Comparison of ENCODE assay signal across 8 cellular contexts in genomic region chr9:131276107-131276888, GRCh38. TPM values are rescaled to one million over a fixed set of nuclear protein-coding genes. Genes with fewer than 3 reads are reported as not detected.
DNase-seq lines count a peak whose midpoint lies in the region; ATAC-seq and TF ChIP-seq lines count a peak whose summit lies in the region.

Gene FAM78A, minus strand, starts transcription at chr9:131276510. Its CDS starts 331 bp downstream, at chr9:131276179.

- H3K4me1 Mint-ChIP-seq in brain: peaks cover 46% of the 10 kb centered on the region
- peaks cover 29% of the 10 kb centered on the region for H3K4me1 Mint-ChIP-seq in stimulated activated naive CD8-positive, alpha-beta T cell treated with anti-CD3 and anti-CD28 coated beads, Interleukin-15, Interleukin-2, amounts not matched to agents 100 ng/mL and 50 ng/mL, for 24 hours (ENCODE audit: low read depth)

- CTCF ChIA-PET in Panc1 (lab: Charles Lee): interaction anchor here (0.6 kb wide), 1 partner anchor 165 kb away, joined by 4 read pairs; no protein-coding TSS in a partner anchor

- ATAC-seq in GM21381 (IDR thresholded peaks at IDR 0.05; ENCODE audit: unreplicated experiment): peak; percentile 11
- peak; percentile 31 for ATAC-seq in Panc1
- no peak for ATAC-seq in HG02970 (IDR thresholded peaks at IDR 0.05; ENCODE audit: low FRiP score, unreplicated experiment)

- no peaks in the 10 kb centered on the region for H3K9me3 ChIP-seq in Panc1 (ENCODE audit: control insufficient read depth, insufficient read depth, low read depth, low read length)

- no peak within 1 kb of the TSS for H3K27ac ChIP-seq in Panc1 (ENCODE audit: low read length)

- H3K4me1 ChIP-seq in Panc1 (ENCODE audit: control insufficient read depth, insufficient read depth, low read length): no peaks in the 10 kb centered on the region

- in situ Hi-C loops in Panc1 (cut with HindIII; ENCODE audit: low pct_unique_long_range_greater_than_20kb, low sequenced_read_pairs): no loop called here

- peak within 1 kb of the TSS in 2 of 5 experiments; percentile 6 to 22 for H3K27ac Mint-ChIP-seq in brain
- H3K27ac Mint-ChIP-seq in stimulated activated naive CD8-positive, alpha-beta T cell treated with anti-CD3 and anti-CD28 coated beads, Interleukin-15, Interleukin-2, amounts not matched to agents 100 ng/mL and 50 ng/mL, for 24 hours: peak within 1 kb of the TSS; percentile 97

- H3K36me3 Mint-ChIP-seq in brain: no peaks in the 10 kb centered on the region
- H3K36me3 Mint-ChIP-seq in stimulated activated naive CD8-positive, alpha-beta T cell treated with anti-CD3 and anti-CD28 coated beads, Interleukin-15, Interleukin-2, amounts not matched to agents 100 ng/mL and 50 ng/mL, for 24 hours (ENCODE audit: low read depth): peaks cover 35% of the 10 kb centered on the region

- intact Hi-C loops in Panc1 (cut with micrococcal nuclease; ENCODE audit: unreplicated experiment): no loop called here

- no peaks in the 10 kb centered on the region for H3K9me3 Mint-ChIP-seq in brain
- no peaks in the 10 kb centered on the region for H3K9me3 Mint-ChIP-seq in stimulated activated naive CD8-positive, alpha-beta T cell treated with anti-CD3 and anti-CD28 coated beads, Interleukin-15, Interleukin-2, amounts not matched to agents 100 ng/mL and 50 ng/mL, for 24 hours

- peak within 1 kb of the TSS; percentile 27 to 34; a peak in 3 of 4 replicates for H3K4me3 ChIP-seq in Panc1 (ENCODE audit: low read depth in 2 of 2, low read length in 2 of 2)

- H3K27me3 ChIP-seq in Panc1 (ENCODE audit: control insufficient read depth, insufficient read depth, low read length): no peaks in the 10 kb centered on the region

- BruUV-seq in Panc1 (replicated peaks; lab: Mats Ljungman, UMichigan): no TSS peak

- H3K27me3 Mint-ChIP-seq in brain: peaks cover 54% of the 10 kb centered on the region
- peaks cover 4% of the 10 kb centered on the region for H3K27me3 Mint-ChIP-seq in stimulated activated naive CD8-positive, alpha-beta T cell treated with anti-CD3 and anti-CD28 coated beads, Interleukin-15, Interleukin-2, amounts not matched to agents 100 ng/mL and 50 ng/mL, for 24 hours

- POLR2A ChIA-PET in Panc1 (lab: Charles Lee): no interaction called here

- DNase-seq in Panc1 (ENCODE audit: low read depth, low spot score): no peak
- peak; percentile 16 for DNase-seq in kidney tubule cell (ENCODE audit: low spot score)
- no peak for DNase-seq in SHP77 (lab: John Stamatoyannopoulos, UW)
- no peak for DNase-seq in Ammon's horn (ENCODE audit: low spot score)

- H3K36me3 ChIP-seq in Panc1 (ENCODE audit: control insufficient read depth, insufficient read depth, low read length): no peaks in the 10 kb centered on the region

- peak within 1 kb of the TSS; percentile 37 to 83 (median 78) for H3K4me3 Mint-ChIP-seq in brain
- H3K4me3 Mint-ChIP-seq in stimulated activated naive CD8-positive, alpha-beta T cell treated with anti-CD3 and anti-CD28 coated beads, Interleukin-15, Interleukin-2, amounts not matched to agents 100 ng/mL and 50 ng/mL, for 24 hours: peak within 1 kb of the TSS; percentile 92

- no peak for TF ChIP-seq CTCF in Panc1 (IDR thresholded peaks at IDR 0.05)
- no peak for TF ChIP-seq CTCF in brain (conservative IDR thresholded peaks at IDR 0.05)

RNA-seq across cellular contexts. Expression of gene FAM78A, which starts in this region (rescaled TPM):
- 0.59 TPM for total RNA-seq in Panc1 (2021; ENCODE audit: unreplicated experiment)
- polyA plus RNA-seq in Panc1 (2012; ENCODE audit: insufficient read length): 0.98 TPM
- polyA plus RNA-seq in brain (ENCODE audit: insufficient read depth, low read depth, low replicate concordance): 3.5 TPM

Comparison
In these comparisons a context has a peak if more than half of its experiments do, and no peak if none do; other contexts are left out.
1. Peak in ATAC-seq and H3K4me3 ChIP-seq in Panc1; RNA of the gene not detected or under 1 TPM.